1 cellular context compared by ENCODE assay signal in genomic region chr6:85493389-85493788, GRCh38.
TF ChIP-seq lines count a peak whose summit lies in the region.

No MANE protein-coding gene starts in this region.

TF ChIP-seq in HepG2, 621 proteins besides CTCF, POLR2A, EP300 and RAD21 (continued from another document):
- TF ChIP-seq ZNF614 (CRISPR knock-in tag; IDR thresholded peaks at IDR 0.05; ENCODE audit: borderline replicate concordance) = no peak
